1 cellular context compared by ENCODE assay signal in the genomic region with DNA sequence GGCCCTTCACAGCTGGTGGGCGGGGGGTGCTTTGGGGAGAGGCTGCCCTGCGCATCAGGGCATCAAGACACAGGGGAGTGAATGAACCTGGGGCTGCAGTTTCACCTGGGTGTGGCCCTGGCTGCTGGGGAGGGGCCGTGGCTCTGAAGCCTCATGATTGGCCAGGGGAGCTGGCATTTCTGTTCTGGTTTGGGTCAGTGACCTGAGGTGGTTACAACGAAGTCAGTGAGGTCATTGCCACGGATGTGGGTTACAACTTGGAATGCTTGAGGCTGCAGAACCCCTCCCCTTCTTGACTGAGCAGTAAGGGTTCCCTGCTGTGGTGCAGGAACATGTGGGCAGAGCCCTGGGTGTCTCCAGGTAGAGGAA.
TF ChIP-seq lines count a peak whose summit lies in the region.

No MANE protein-coding gene starts in this region.

TF ChIP-seq in HepG2, 621 proteins besides CTCF, POLR2A, EP300 and RAD21 (continues in another document):
- peak; percentile 89 for TF ChIP-seq RXRA (CRISPR knock-in tag; IDR thresholded peaks at IDR 0.05)
- TF ChIP-seq SOX6 (IDR thresholded peaks at IDR 0.05): no peak
- peak; percentile 40 for TF ChIP-seq SOX6 (CRISPR knock-in tag; IDR thresholded peaks at IDR 0.05)
- TF ChIP-seq ZNF761 (CRISPR knock-in tag; conservative IDR thresholded peaks at IDR 0.05): no peak
- peak; percentile 13 for TF ChIP-seq AGO1 (IDR thresholded peaks at IDR 0.05; ENCODE audit: low read depth, low read length, poor library complexity, severe bottlenecking)
- TF ChIP-seq PBX2 (CRISPR knock-in tag; IDR thresholded peaks at IDR 0.05): 0 out of 2 replicates have a peak, but pooled peaks have one; percentile 20
- TF ChIP-seq ZFP36L2 (CRISPR knock-in tag; IDR thresholded peaks at IDR 0.05): no peak
- TF ChIP-seq NFYB (CRISPR knock-in tag; IDR thresholded peaks at IDR 0.05): peak; percentile 63
- TF ChIP-seq, protein P1, sequence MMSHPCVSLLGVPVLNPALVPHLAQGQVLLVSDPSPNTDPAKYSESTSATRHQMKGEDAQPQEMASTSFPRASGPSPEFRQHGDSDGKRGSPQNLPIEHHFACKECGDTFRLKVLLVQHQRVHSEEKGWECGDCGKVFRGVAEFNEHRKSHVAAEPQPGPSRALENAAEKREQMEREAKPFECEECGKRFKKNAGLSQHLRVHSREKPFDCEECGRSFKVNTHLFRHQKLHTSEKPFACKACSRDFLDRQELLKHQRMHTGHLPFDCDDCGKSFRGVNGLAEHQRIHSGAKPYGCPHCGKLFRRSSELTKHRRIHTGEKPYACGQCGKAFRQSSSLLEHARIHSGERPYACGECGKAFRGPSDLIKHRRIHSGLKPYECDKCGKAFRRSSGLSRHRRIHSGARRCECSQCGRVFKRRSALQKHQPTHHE (CRISPR knock-in tag; IDR thresholded peaks at IDR 0.05; ENCODE audit: borderline replicate concordance): 0 out of 2 replicates have a peak, but pooled peaks have one; percentile 41
- 0 out of 2 replicates have a peak, but pooled peaks have one; percentile 66 for TF ChIP-seq ZNF567 (CRISPR knock-in tag; IDR thresholded peaks at IDR 0.05; ENCODE audit: borderline replicate concordance)
- peak; percentile 18; the same call in 1 of the 2 replicates for TF ChIP-seq GATAD2A (CRISPR knock-in tag; IDR thresholded peaks at IDR 0.05)
- TF ChIP-seq ZNF790 (CRISPR knock-in tag; IDR thresholded peaks at IDR 0.05; ENCODE audit: borderline replicate concordance): 0 out of 2 replicates have a peak, but pooled peaks have one; percentile 37
- TF ChIP-seq ATF7 (IDR thresholded peaks at IDR 0.05): 0 out of 2 replicates have a peak, but pooled peaks have one; percentile 28
- 0 out of 2 replicates have a peak, but pooled peaks have one; percentile 12 for TF ChIP-seq ATF7 (CRISPR knock-in tag; IDR thresholded peaks at IDR 0.05)
- TF ChIP-seq SOX13 (IDR thresholded peaks at IDR 0.05): no peak
- TF ChIP-seq SOX13 (CRISPR knock-in tag; conservative IDR thresholded peaks at IDR 0.05 in 1 of 2, IDR thresholded peaks at IDR 0.05 in 1 of 2): peak in 1 of 2 experiments; percentile 6; a peak in 1 of 4 replicates
- TF ChIP-seq DNMT1 (CRISPR knock-in tag; IDR thresholded peaks at IDR 0.05): 0 out of 2 replicates have a peak, but pooled peaks have one; percentile 55
- no peak for TF ChIP-seq LCORL (IDR thresholded peaks at IDR 0.05)
- TF ChIP-seq LCORL (CRISPR knock-in tag; IDR thresholded peaks at IDR 0.05): peak; percentile 34
- TF ChIP-seq ZSCAN25 (CRISPR knock-in tag; IDR thresholded peaks at IDR 0.05): 0 out of 2 replicates have a peak, but pooled peaks have one; percentile 4
- 0 out of 2 replicates have a peak, but pooled peaks have one; percentile 8 for TF ChIP-seq ARHGAP35 (CRISPR knock-in tag; IDR thresholded peaks at IDR 0.05; ENCODE audit: borderline replicate concordance)
- TF ChIP-seq HINFP (CRISPR knock-in tag; IDR thresholded peaks at IDR 0.05; ENCODE audit: low read depth): no peak
- TF ChIP-seq MXD4 (CRISPR knock-in tag; IDR thresholded peaks at IDR 0.05): no peak
- no peak for TF ChIP-seq XBP1 (CRISPR knock-in tag; IDR thresholded peaks at IDR 0.05)
- peak; percentile 20 for TF ChIP-seq TEAD3 (CRISPR knock-in tag; optimal IDR thresholded peaks at IDR 0.05; ENCODE audit: borderline replicate concordance)
- TF ChIP-seq NR2F6 (IDR thresholded peaks at IDR 0.05): 0 out of 2 replicates have a peak, but pooled peaks have one; percentile 30
- peak; percentile 58 for TF ChIP-seq NR2F6 (CRISPR knock-in tag; IDR thresholded peaks at IDR 0.05)
- TF ChIP-seq NFYC (CRISPR knock-in tag; IDR thresholded peaks at IDR 0.05): peak; percentile 63
- TF ChIP-seq MBNL3 (CRISPR knock-in tag; conservative IDR thresholded peaks at IDR 0.05): no peak
- TF ChIP-seq NR2F2 (IDR thresholded peaks at IDR 0.05; ENCODE audit: borderline replicate concordance, low read depth): peak; percentile 53; the same call in 1 of the 2 replicates
- 0 out of 2 replicates have a peak, but pooled peaks have one; percentile 4 for TF ChIP-seq ZSCAN21 (CRISPR knock-in tag; IDR thresholded peaks at IDR 0.05; ENCODE audit: borderline replicate concordance)
- TF ChIP-seq ZBTB1 (CRISPR knock-in tag; IDR thresholded peaks at IDR 0.05; ENCODE audit: borderline replicate concordance): no peak
- TF ChIP-seq RBAK (CRISPR knock-in tag; IDR thresholded peaks at IDR 0.05): 0 out of 2 replicates have a peak, but pooled peaks have one; percentile 0
- 0 out of 2 replicates have a peak, but pooled peaks have one; percentile 0 for TF ChIP-seq NFATC3 (CRISPR knock-in tag; IDR thresholded peaks at IDR 0.05)
- no peak for TF ChIP-seq ZNF75D (CRISPR knock-in tag; IDR thresholded peaks at IDR 0.05; ENCODE audit: borderline replicate concordance)
- peak; percentile 23; the same call in 1 of the 2 replicates for TF ChIP-seq IKZF5 (CRISPR knock-in tag; IDR thresholded peaks at IDR 0.05)
- no peak for TF ChIP-seq ZBTB33 (CRISPR knock-in tag; IDR thresholded peaks at IDR 0.05)
- TF ChIP-seq, protein P2, sequence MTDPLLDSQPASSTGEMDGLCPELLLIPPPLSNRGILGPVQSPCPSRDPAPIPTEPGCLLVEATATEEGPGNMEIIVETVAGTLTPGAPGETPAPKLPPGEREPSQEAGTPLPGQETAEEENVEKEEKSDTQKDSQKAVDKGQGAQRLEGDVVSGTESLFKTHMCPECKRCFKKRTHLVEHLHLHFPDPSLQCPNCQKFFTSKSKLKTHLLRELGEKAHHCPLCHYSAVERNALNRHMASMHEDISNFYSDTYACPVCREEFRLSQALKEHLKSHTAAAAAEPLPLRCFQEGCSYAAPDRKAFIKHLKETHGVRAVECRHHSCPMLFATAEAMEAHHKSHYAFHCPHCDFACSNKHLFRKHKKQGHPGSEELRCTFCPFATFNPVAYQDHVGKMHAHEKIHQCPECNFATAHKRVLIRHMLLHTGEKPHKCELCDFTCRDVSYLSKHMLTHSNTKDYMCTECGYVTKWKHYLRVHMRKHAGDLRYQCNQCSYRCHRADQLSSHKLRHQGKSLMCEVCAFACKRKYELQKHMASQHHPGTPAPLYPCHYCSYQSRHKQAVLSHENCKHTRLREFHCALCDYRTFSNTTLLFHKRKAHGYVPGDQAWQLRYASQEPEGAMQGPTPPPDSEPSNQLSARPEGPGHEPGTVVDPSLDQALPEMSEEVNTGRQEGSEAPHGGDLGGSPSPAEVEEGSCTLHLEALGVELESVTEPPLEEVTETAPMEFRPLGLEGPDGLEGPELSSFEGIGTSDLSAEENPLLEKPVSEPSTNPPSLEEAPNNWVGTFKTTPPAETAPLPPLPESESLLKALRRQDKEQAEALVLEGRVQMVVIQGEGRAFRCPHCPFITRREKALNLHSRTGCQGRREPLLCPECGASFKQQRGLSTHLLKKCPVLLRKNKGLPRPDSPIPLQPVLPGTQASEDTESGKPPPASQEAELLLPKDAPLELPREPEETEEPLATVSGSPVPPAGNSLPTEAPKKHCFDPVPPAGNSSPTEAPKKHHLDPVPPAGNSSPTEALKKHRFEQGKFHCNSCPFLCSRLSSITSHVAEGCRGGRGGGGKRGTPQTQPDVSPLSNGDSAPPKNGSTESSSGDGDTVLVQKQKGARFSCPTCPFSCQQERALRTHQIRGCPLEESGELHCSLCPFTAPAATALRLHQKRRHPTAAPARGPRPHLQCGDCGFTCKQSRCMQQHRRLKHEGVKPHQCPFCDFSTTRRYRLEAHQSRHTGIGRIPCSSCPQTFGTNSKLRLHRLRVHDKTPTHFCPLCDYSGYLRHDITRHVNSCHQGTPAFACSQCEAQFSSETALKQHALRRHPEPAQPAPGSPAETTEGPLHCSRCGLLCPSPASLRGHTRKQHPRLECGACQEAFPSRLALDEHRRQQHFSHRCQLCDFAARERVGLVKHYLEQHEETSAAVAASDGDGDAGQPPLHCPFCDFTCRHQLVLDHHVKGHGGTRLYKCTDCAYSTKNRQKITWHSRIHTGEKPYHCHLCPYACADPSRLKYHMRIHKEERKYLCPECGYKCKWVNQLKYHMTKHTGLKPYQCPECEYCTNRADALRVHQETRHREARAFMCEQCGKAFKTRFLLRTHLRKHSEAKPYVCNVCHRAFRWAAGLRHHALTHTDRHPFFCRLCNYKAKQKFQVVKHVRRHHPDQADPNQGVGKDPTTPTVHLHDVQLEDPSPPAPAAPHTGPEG (CRISPR knock-in tag; IDR thresholded peaks at IDR 0.05): no peak
- TF ChIP-seq CEBPB (IDR thresholded peaks at IDR 0.05; ENCODE audit: borderline replicate concordance, low read depth, low read length): no peak
- TF ChIP-seq KLF12 (CRISPR knock-in tag; IDR thresholded peaks at IDR 0.05; ENCODE audit: borderline replicate concordance): 0 out of 2 replicates have a peak, but pooled peaks have one; percentile 39
- TF ChIP-seq BRCA1 (CRISPR knock-in tag; IDR thresholded peaks at IDR 0.05): no peak
- TF ChIP-seq ZNF7 (CRISPR knock-in tag; IDR thresholded peaks at IDR 0.05): no peak
- TF ChIP-seq ZC3H13 (CRISPR knock-in tag; IDR thresholded peaks at IDR 0.05): 0 out of 2 replicates have a peak, but pooled peaks have one; percentile 40
- TF ChIP-seq ZNF224 (CRISPR knock-in tag; IDR thresholded peaks at IDR 0.05): no peak
- peak; percentile 63; the same call in 1 of the 2 replicates for TF ChIP-seq THAP11 (CRISPR knock-in tag; IDR thresholded peaks at IDR 0.05)
- peak; percentile 17 for TF ChIP-seq AKAP8 (CRISPR knock-in tag; IDR thresholded peaks at IDR 0.05)
- TF ChIP-seq, protein P3, sequence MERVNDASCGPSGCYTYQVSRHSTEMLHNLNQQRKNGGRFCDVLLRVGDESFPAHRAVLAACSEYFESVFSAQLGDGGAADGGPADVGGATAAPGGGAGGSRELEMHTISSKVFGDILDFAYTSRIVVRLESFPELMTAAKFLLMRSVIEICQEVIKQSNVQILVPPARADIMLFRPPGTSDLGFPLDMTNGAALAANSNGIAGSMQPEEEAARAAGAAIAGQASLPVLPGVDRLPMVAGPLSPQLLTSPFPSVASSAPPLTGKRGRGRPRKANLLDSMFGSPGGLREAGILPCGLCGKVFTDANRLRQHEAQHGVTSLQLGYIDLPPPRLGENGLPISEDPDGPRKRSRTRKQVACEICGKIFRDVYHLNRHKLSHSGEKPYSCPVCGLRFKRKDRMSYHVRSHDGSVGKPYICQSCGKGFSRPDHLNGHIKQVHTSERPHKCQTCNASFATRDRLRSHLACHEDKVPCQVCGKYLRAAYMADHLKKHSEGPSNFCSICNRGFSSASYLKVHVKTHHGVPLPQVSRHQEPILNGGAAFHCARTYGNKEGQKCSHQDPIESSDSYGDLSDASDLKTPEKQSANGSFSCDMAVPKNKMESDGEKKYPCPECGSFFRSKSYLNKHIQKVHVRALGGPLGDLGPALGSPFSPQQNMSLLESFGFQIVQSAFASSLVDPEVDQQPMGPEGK (CRISPR knock-in tag; IDR thresholded peaks at IDR 0.05): peak; percentile 34; the same call in 1 of the 2 replicates
- no peak for TF ChIP-seq ZNF510 (CRISPR knock-in tag; IDR thresholded peaks at IDR 0.05; ENCODE audit: low read depth)
- no peak for TF ChIP-seq ZNF468 (CRISPR knock-in tag; IDR thresholded peaks at IDR 0.05)
- 0 out of 2 replicates have a peak, but pooled peaks have one; percentile 14 for TF ChIP-seq RARA (CRISPR knock-in tag; IDR thresholded peaks at IDR 0.05)
- 0 out of 2 replicates have a peak, but pooled peaks have one; percentile 7 for TF ChIP-seq FOXA3 (CRISPR knock-in tag; IDR thresholded peaks at IDR 0.05)
- TF ChIP-seq SALL2 (CRISPR knock-in tag; IDR thresholded peaks at IDR 0.05): no peak
- 0 out of 2 replicates have a peak, but pooled peaks have one; percentile 36 for TF ChIP-seq HIVEP1 (CRISPR knock-in tag; IDR thresholded peaks at IDR 0.05)
- TF ChIP-seq ZNF326 (CRISPR knock-in tag; IDR thresholded peaks at IDR 0.05; ENCODE audit: borderline replicate concordance): peak; percentile 98
